Comparison of ENCODE assay signal across 10 cellular contexts in the genomic region with DNA sequence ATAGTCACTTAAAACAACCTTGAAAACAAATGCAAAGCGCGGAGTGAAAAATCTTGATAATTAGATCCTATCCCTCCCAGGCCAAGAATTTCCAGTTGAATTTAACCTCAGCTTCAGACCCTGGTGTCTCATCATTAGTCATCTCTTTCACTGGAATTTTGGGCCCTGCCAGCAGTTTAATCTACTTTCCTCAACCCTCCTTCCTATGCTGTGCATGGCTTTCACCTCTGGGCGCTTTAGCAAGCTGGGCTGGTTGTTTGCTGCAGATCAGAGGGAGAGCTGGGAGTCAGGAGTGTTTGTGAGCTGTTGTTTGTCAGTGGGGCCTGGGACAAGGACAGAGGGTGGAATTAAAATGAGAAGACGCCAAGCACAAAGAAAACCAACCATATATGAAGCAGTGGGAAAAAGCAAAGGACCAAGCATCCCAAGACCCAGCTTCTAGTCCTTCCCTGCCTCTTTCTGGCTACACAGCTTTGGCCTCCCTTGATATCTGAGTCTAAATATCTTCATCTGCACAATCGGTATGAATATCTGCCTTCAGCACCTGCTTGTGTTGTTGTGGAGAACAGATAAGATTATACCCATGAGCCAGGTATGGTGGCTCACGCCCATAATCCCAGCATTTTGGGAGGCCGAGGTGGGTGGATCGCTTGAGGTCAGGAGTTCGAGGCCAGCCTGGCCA. TPM values are rescaled to one million over a fixed set of nuclear protein-coding genes. Genes with fewer than 3 reads are reported as not detected.
A peak's percentile ranks its signal among the peaks of the same experiment; 100 is the strongest.
DNase-seq lines count a peak whose midpoint lies in the region; ATAC-seq and TF ChIP-seq lines count a peak whose summit lies in the region.
"Had no signal": no experiment of that assay in that cellular context is flagged by ENCODE, and none has a peak within 500 bp of the region (broad histone marks: within the 10 kb centered on the region; RNA-seq: fewer than 3 reads in every experiment).

No MANE protein-coding gene starts in this region.

- CTCF ChIA-PET in RWPE1 (lab: Yijun Ruan, JAX) = interaction anchor here (0.6 to 1.0 kb wide), 3 partner anchors 10 to 1365 kb away, joined by 3 read pairs; no protein-coding TSS in a partner anchor
- CTCF ChIA-PET in activated naive CD4-positive, alpha-beta T cell treated with anti-CD3 and anti-CD28 coated beads for 36 hours (lab: Charles Lee) = interaction anchor here (1.4 to 2.1 kb wide), 2 partner anchors 14 to 93 kb away, joined by 3 to 6 read pairs; no protein-coding TSS in a partner anchor

- H3K4me1 Mint-ChIP-seq in activated naive CD4-positive, alpha-beta T cell treated with anti-CD3 and anti-CD28 coated beads for 36 hours (ENCODE audit: low read depth) = peaks cover 22% of the 10 kb centered on the region

- no peak for TF ChIP-seq CTCF in RWPE1 (conservative IDR thresholded peaks at IDR 0.05; ENCODE audit: low read depth)
- no peak for TF ChIP-seq CTCF in fibroblast of lung (conservative IDR thresholded peaks at IDR 0.05 in 1 of 2, IDR thresholded peaks at IDR 0.05 in 1 of 2; ENCODE audit: low read depth in 1 of 2, low read length in 2 of 2)
- no peak for TF ChIP-seq CTCF in retinal pigment epithelial cell (conservative IDR thresholded peaks at IDR 0.05; ENCODE audit: low read depth, low read length)

- peak overlapping the region in 1 of 4 experiments; percentile 24 for H3K4me3 ChIP-seq in fibroblast of lung (replicated peaks in 1 of 4; ENCODE audit: control extremely low read depth in 1 of 4, insufficient read depth in 1 of 4, low read depth in 3 of 4, low read length in 4 of 4)
- H3K4me3 ChIP-seq in retinal pigment epithelial cell (ENCODE audit: low read length) = no peak overlapping the region

- H3K27ac ChIP-seq in RWPE1 (peak overlapping the region; percentile 97), fibroblast of lung (ENCODE audit: insufficient read depth, low read length) (peak overlapping the region; percentile 93)

- peaks cover 76% of the 10 kb centered on the region for H3K4me1 ChIP-seq in fibroblast of lung (ENCODE audit: control insufficient read depth, extremely low read depth, insufficient read depth, low read length)

- intact Hi-C loops in activated naive CD4-positive, alpha-beta T cell treated with anti-CD3 and anti-CD28 coated beads for 36 hours (cut with micrococcal nuclease) = no loop called here

- H3K27ac Mint-ChIP-seq in activated naive CD4-positive, alpha-beta T cell treated with anti-CD3 and anti-CD28 coated beads for 36 hours = no peak overlapping the region
- H3K27ac Mint-ChIP-seq: activated naive CD4-positive, alpha-beta T cell treated with anti-CD3 and anti-CD28 coated beads, Interleukin-2, amount 50 U/mL, for 24 hours had no signal

- no peaks in the 10 kb centered on the region for H3K27me3 ChIP-seq in fibroblast of lung (ENCODE audit: control insufficient read depth, insufficient read depth, low read length)

- no peak overlapping the region for H2AFZ ChIP-seq in fibroblast of lung (ENCODE audit: low read length)

- H3K27me3 Mint-ChIP-seq in activated naive CD4-positive, alpha-beta T cell treated with anti-CD3 and anti-CD28 coated beads for 36 hours (ENCODE audit: low read depth) = no peaks in the 10 kb centered on the region
- H3K27me3 Mint-ChIP-seq: activated naive CD4-positive, alpha-beta T cell treated with anti-CD3 and anti-CD28 coated beads, Interleukin-2, amount 50 U/mL, for 24 hours had no signal

- H3K4me2 ChIP-seq in fibroblast of lung (ENCODE audit: extremely low read depth, insufficient read depth, low read length) = peak overlapping the region; percentile 21

- H3K9me3 ChIP-seq in fibroblast of lung (ENCODE audit: control insufficient read depth, insufficient read depth, low read depth, low read length) = no peaks in the 10 kb centered on the region

- POLR2A ChIA-PET in RWPE1 (lab: Yijun Ruan, JAX; ENCODE audit: low non-redundant PET) = interaction anchor here (1.2 kb wide), 1 partner anchor 13 kb away, joined by 3 read pairs; the partner anchor contains the start of gene MYOF

- H3K4me3 Mint-ChIP-seq in activated naive CD4-positive, alpha-beta T cell treated with anti-CD3 and anti-CD28 coated beads for 36 hours = no peak overlapping the region
- H3K4me3 Mint-ChIP-seq: activated naive CD4-positive, alpha-beta T cell treated with anti-CD3 and anti-CD28 coated beads, Interleukin-2, amount 50 U/mL, for 24 hours; neural crest cell had no signal

- H3K36me3 Mint-ChIP-seq in activated naive CD4-positive, alpha-beta T cell treated with anti-CD3 and anti-CD28 coated beads for 36 hours (ENCODE audit: low read depth) = no peaks in the 10 kb centered on the region
- H3K36me3 Mint-ChIP-seq: activated naive CD4-positive, alpha-beta T cell treated with anti-CD3 and anti-CD28 coated beads, Interleukin-2, amount 50 U/mL, for 24 hours had no signal

- ATAC-seq in HG03565 (IDR thresholded peaks at IDR 0.05; ENCODE audit: unreplicated experiment) = no peak

- H3K36me3 ChIP-seq in fibroblast of lung (ENCODE audit: control insufficient read depth, insufficient read depth, low read length) = peaks cover 5% of the 10 kb centered on the region

- no peaks in the 10 kb centered on the region for H3K9me3 Mint-ChIP-seq in activated naive CD4-positive, alpha-beta T cell treated with anti-CD3 and anti-CD28 coated beads for 36 hours
- H3K9me3 Mint-ChIP-seq: activated naive CD4-positive, alpha-beta T cell treated with anti-CD3 and anti-CD28 coated beads, Interleukin-2, amount 50 U/mL, for 24 hours; neural crest cell had no signal

- DNase-seq in ELR (ENCODE audit: low read depth) (peak; percentile 98), RWPE1 (ENCODE audit: low spot score) (peak; percentile 96), fibroblast of lung (ENCODE audit: low read depth in 2 of 2) (peak; percentile 93 to 96), retinal pigment epithelial cell (ENCODE audit: low read depth) (peak; percentile 92), mucosa of gallbladder (ENCODE audit: low spot score) (no peak)
- no peak for DNase-seq in activated naive CD4-positive, alpha-beta T cell treated with anti-CD3 and anti-CD28 coated beads for 36 hours
- DNase-seq in stimulated activated naive CD4-positive, alpha-beta T cell treated with Interleukin-2 at 50 U/mL for 16 hours (lab: John Stamatoyannopoulos, UW) = no peak

- H3K79me2 ChIP-seq in fibroblast of lung (ENCODE audit: control insufficient read depth, insufficient read depth, low read length) = peaks cover 69% of the 10 kb centered on the region

- H3K9ac ChIP-seq in fibroblast of lung (ENCODE audit: insufficient read depth, low read length) = peak overlapping the region; percentile 18

- no peaks in the 10 kb centered on the region for H4K20me1 ChIP-seq in fibroblast of lung (ENCODE audit: control insufficient read depth, extremely low read depth, insufficient read depth, low read length)

RNA-seq across cellular contexts. Expression of gene MYOF, which starts 13.5 kb away (rescaled TPM):
- 161 and 298 TPM in 2 replicates for total RNA-seq in fibroblast of lung
- polyA plus RNA-seq in fibroblast of lung = 215 and 314 TPM in 2 replicates
- polyA plus RNA-seq in fibroblast of lung (2012) = 184 and 340 TPM in 2 replicates
- polyA minus RNA-seq in fibroblast of lung (ENCODE audit: low replicate concordance) = 121 and 188 TPM in 2 replicates
- total RNA-seq in activated naive CD4-positive, alpha-beta T cell treated with anti-CD3 and anti-CD28 coated beads for 36 hours = 10 to 100 TPM; 10.4 to 10.5 TPM
- total RNA-seq in mucosa of gallbladder = 99.3 TPM

RNA-seq across cellular contexts. Expression of gene CEP55, which starts 27.7 kb away (rescaled TPM):
- total RNA-seq in fibroblast of lung = 2.1 and 19.0 TPM in 2 replicates
- 16.1 and 51.6 TPM in 2 replicates for polyA plus RNA-seq in fibroblast of lung
- polyA plus RNA-seq in fibroblast of lung (2012) = 10.1 and 35.8 TPM in 2 replicates
- polyA minus RNA-seq in fibroblast of lung (ENCODE audit: low replicate concordance) = 2.0 and 2.1 TPM in 2 replicates
- total RNA-seq in activated naive CD4-positive, alpha-beta T cell treated with anti-CD3 and anti-CD28 coated beads for 36 hours = 10 to 100 TPM; 64.4 to 68.2 TPM
- total RNA-seq in mucosa of gallbladder = 1.3 TPM

Comparison
In these comparisons a context has a peak if more than half of its experiments do, and no peak if none do; other contexts are left out.
1. DNase-seq: peak in ELR (single experiment), RWPE1 (single experiment), fibroblast of lung (2 of 2) and retinal pigment epithelial cell (single experiment); none in activated naive CD4-positive, alpha-beta T cell treated with anti-CD3 and anti-CD28 coated beads for 36 hours (single experiment), mucosa of gallbladder (single experiment) and stimulated activated naive CD4-positive, alpha-beta T cell treated with Interleukin-2 at 50 U/mL for 16 hours (single experiment).